ENCODE assay signal across 17 cellular contexts in genomic region chr4:159540501-159540900, GRCh38.
"Had no signal": no experiment of that assay in that cellular context is flagged by ENCODE, and none has a peak within 500 bp of the region (broad histone marks: within the 10 kb centered on the region; RNA-seq: fewer than 3 reads in every experiment).

No MANE protein-coding gene starts in this region.

- H3K27ac ChIP-seq: dorsolateral prefrontal cortex, esophagus muscularis mucosa, left lung, suprapubic skin had no signal

- H3K36me3 Mint-ChIP-seq: activated CD8-positive, alpha-beta memory T cell treated with anti-CD3 and anti-CD28 coated beads, Interleukin-2, amount 10 ng/mL, durations not matched to agents 7 days and 5 days had no signal

- FAIRE-seq: bronchial epithelial cell, keratinocyte had no signal

- H3K27me3 Mint-ChIP-seq: activated CD8-positive, alpha-beta memory T cell treated with anti-CD3 and anti-CD28 coated beads, Interleukin-2, amount 10 ng/mL, durations not matched to agents 7 days and 5 days; activated T-cell treated with anti-CD3 and anti-CD28 coated beads, Interleukin-2, amount 50 U/mL, for 24 hours had no signal

- H3K4me3 Mint-ChIP-seq: activated CD8-positive, alpha-beta memory T cell treated with anti-CD3 and anti-CD28 coated beads, Interleukin-2, amount 10 ng/mL, durations not matched to agents 7 days and 5 days; activated naive CD8-positive, alpha-beta T cell; activated T-cell treated with anti-CD3 and anti-CD28 coated beads, Interleukin-2, amount 50 U/mL, for 24 hours; memory B cell had no signal

- H3K27ac Mint-ChIP-seq: activated CD8-positive, alpha-beta memory T cell treated with anti-CD3 and anti-CD28 coated beads, Interleukin-2, amount 10 ng/mL, durations not matched to agents 7 days and 5 days; activated naive CD8-positive, alpha-beta T cell; activated T-cell treated with anti-CD3 and anti-CD28 coated beads, Interleukin-2, amount 50 U/mL, for 24 hours; memory B cell had no signal

- H3K36me3 ChIP-seq: esophagus muscularis mucosa, left lung, suprapubic skin had no signal

- H3K27me3 ChIP-seq: esophagus muscularis mucosa, left lung, suprapubic skin had no signal

- DNase-seq: activated CD4-positive, alpha-beta T cell treated with anti-CD3 and anti-CD28 coated beads, Interleukin-2, amount 50 U/mL, for 4 hours; activated CD4-positive, CD25-positive, alpha-beta regulatory T cell treated with anti-CD3 and anti-CD28 coated beads, Interleukin-2, amount 50 U/mL, for 72 hours; activated CD8-positive, alpha-beta memory T cell treated with anti-CD3 and anti-CD28 coated beads, Interleukin-2, amount 10 ng/mL, durations not matched to agents 7 days and 5 days; activated effector memory CD4-positive, alpha-beta T cell treated with anti-CD3 and anti-CD28 coated beads, Interleukin-2, amount 50 U/mL, for 16 hours; activated T-cell treated with anti-CD3 and anti-CD28 coated beads, Interleukin-2, amount 50 U/mL, for 24 hours; aorta; dorsolateral prefrontal cortex; left lung; stimulated activated CD4-positive, alpha-beta T cell treated with anti-CD3 and anti-CD28 coated beads, Interleukin-4, amount 100 ng/mL, for 1 hour; stimulated activated CD8-positive, alpha-beta memory T cell treated with anti-CD3 and anti-CD28 coated beads, Interleukin-4, amount 100 ng/mL, for 48 hours; stimulated activated naive CD8-positive, alpha-beta T cell treated with anti-CD3 and anti-CD28 coated beads, Interleukin-15, Interleukin-2, amounts not matched to agents 100 U/mL and 50 U/mL, for 24 hours had no signal

- ATAC-seq: activated CD8-positive, alpha-beta memory T cell treated with anti-CD3 and anti-CD28 coated beads, Interleukin-2, amount 10 ng/mL, durations not matched to agents 7 days and 5 days; left lung; stimulated activated naive CD8-positive, alpha-beta T cell treated with anti-CD3 and anti-CD28 coated beads, Interleukin-15, Interleukin-2, amounts not matched to agents 100 U/mL and 50 U/mL, for 24 hours had no signal

- H3K4me1 ChIP-seq: esophagus muscularis mucosa, left lung, suprapubic skin had no signal

- H3K4me1 Mint-ChIP-seq: activated CD8-positive, alpha-beta memory T cell treated with anti-CD3 and anti-CD28 coated beads, Interleukin-2, amount 10 ng/mL, durations not matched to agents 7 days and 5 days; memory B cell had no signal

- H3K4me3 ChIP-seq: dorsolateral prefrontal cortex, esophagus muscularis mucosa, left lung, suprapubic skin had no signal
